9 cellular contexts compared by ENCODE assay signal in the genomic region with DNA sequence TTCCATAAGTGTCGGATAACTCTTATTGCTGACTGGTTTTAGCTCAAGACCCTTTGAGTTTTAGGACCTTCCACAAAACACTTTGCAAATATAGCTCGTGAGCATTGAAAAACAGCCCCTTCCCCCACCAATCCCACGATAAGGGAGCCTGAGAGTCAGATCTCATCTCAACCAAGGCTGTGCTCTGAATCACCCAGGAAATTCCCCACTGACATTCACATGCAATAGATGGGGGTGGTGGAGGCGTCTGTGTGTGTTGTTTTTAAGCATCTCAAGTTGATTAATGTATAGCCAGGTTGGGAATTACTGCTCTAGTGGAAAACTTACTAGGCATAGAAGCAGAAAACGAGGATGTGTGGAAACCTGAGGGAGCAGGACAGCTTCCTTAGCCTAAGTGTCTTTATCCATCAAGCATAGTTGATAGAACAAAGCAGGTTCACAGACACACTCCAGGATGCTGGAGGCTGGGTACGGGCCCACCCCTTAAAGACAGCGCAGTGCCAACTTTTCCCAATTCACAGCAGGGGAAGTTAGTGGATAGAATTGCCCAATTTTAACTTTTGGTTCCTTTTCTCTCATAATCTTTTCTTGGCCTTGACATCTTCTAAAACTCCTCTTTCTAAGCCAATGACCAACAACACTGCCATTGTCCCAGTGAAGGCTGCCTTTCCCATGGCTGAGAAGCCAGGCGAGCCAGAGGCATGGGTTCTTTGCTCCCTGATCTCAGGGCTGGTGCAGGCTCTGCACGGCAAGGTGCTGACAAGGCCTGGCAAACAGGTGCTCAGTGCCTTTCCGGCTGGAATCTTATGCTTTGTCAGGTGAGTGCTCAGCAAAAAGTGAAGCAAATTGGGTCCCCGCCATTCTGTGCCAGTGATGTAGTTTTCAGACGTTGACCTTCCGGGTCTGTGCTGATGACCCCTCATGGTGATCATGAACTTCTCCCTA.
DNase-seq lines count a peak whose midpoint lies in the region; ATAC-seq, FAIRE-seq and TF ChIP-seq lines count a peak whose summit lies in the region.
"Had no signal": no experiment of that assay in that cellular context is flagged by ENCODE, and none has a peak within 500 bp of the region (broad histone marks: within the 10 kb centered on the region; RNA-seq: fewer than 3 reads in every experiment).

No MANE protein-coding gene starts in this region.

- no peak overlapping the region for H3K4ac ChIP-seq in H1 (replicated peaks; ENCODE audit: insufficient read length, low read depth, low read length)

- peaks cover 13% of the 10 kb centered on the region; the same call in 1 of the 3 replicates for H3K4me1 ChIP-seq in A549
- peaks cover 0 to 6% (median 0%) of the 10 kb centered on the region in 4 experiments; a peak in 2 of 7 replicates for H3K4me1 ChIP-seq in H1 (replicated peaks in 1 of 4; ENCODE audit: control insufficient read depth in 3 of 4, insufficient read depth in 4 of 4, low read length in 3 of 4)
- H3K4me1 ChIP-seq in vagina, result no peaks in the 10 kb centered on the region

- POLR2A ChIA-PET in A549 (lab: Yijun Ruan, JAX), result no interaction called here
- POLR2A ChIA-PET in H1 (lab: Charles Lee; ENCODE audit: partially characterized antibody), result no interaction called here

- peaks cover 2% of the 10 kb centered on the region for H3K36me3 Mint-ChIP-seq in mesothelial cell of epicardium

- H3K9me3 Mint-ChIP-seq in mesothelial cell of epicardium, result peaks cover 14% of the 10 kb centered on the region

- H4K20me1 ChIP-seq in H1 (replicated peaks in 1 of 2; ENCODE audit: control insufficient read depth in 1 of 2, insufficient read depth in 2 of 2, low read length in 2 of 2), result no peaks in the 10 kb centered on the region

- H3K9me3 ChIP-seq in A549 (no peaks in the 10 kb centered on the region), H1 (ENCODE audit: insufficient read depth in 2 of 2, low read depth in 1 of 2, low read length in 1 of 2) (peaks cover 2 to 4% of the 10 kb centered on the region in 2 experiments; a peak in 1 of 4 replicates), vagina (peaks cover 8% of the 10 kb centered on the region)

- H3K36me3 ChIP-seq in H1 (ENCODE audit: control insufficient read depth in 2 of 4, insufficient read depth in 4 of 4, low read length in 3 of 4), result no peaks in the 10 kb centered on the region
- H3K36me3 ChIP-seq in vagina, result no peaks in the 10 kb centered on the region

- no peak overlapping the region for H2BK120ac ChIP-seq in H1 (replicated peaks; ENCODE audit: low read depth, low read length)

- H3K27ac ChIP-seq in A549, result peak overlapping the region in 1 of 2 experiments; percentile 67; a peak in 3 of 6 replicates
- no peak overlapping the region for H3K27ac ChIP-seq in H1 (ENCODE audit: low read depth, low read length)
- no peak overlapping the region for H3K27ac ChIP-seq in vagina

- no peak for TF ChIP-seq CTCF in A549 (IDR thresholded peaks at IDR 0.05)
- no peak for TF ChIP-seq CTCF in H1 (IDR thresholded peaks at IDR 0.05; ENCODE audit: control extremely low read depth in 1 of 3, insufficient read depth in 1 of 3, low read depth in 1 of 3, low read length in 3 of 3)
- TF ChIP-seq CTCF in mesothelial cell of epicardium (IDR thresholded peaks at IDR 0.05; ENCODE audit: unreplicated experiment), result no peak
- no peak for TF ChIP-seq CTCF in vagina (IDR thresholded peaks at IDR 0.05)

- H3K27ac Mint-ChIP-seq in mesothelial cell of epicardium, result no peak overlapping the region

- no peak overlapping the region for H2BK12ac ChIP-seq in H1 (ENCODE audit: low read depth, low read length)

- H3K9ac ChIP-seq in H1 (replicated peaks in 1 of 4; ENCODE audit: extremely low read depth in 1 of 4, low read depth in 3 of 4, low read length in 3 of 4), result no peak overlapping the region

- no peaks in the 10 kb centered on the region for H3K27me3 ChIP-seq in H1 (replicated peaks in 1 of 4; ENCODE audit: control insufficient read depth in 3 of 4, extremely low read depth in 1 of 4, insufficient read depth in 3 of 4, low read length in 3 of 4)
- H3K27me3 ChIP-seq in vagina, result no peaks in the 10 kb centered on the region

- H3K79me2 ChIP-seq in H1 (ENCODE audit: control insufficient read depth in 1 of 2, insufficient read depth in 2 of 2, low read length in 2 of 2), result no peaks in the 10 kb centered on the region

- WGBS in A549 (ENCODE audit: missing lambda C conversion rate), result 56% methylated on average over 13 of the region's 13 CpGs
- WGBS in H1 (ENCODE audit: extremely low coverage in 1 of 2, insufficient coverage in 1 of 2, insufficient read length in 1 of 2, insufficient replicate concordance in 2 of 2, low coverage in 1 of 2, low lambda C conversion rate in 2 of 2, missing lambda C conversion rate in 1 of 2), 2 experiments, result 89% methylated on average over 12 of the region's 13 CpGs; no CpG with 5 or more reads in 1 of the 2 experiments

- H2AK5ac ChIP-seq in H1 (ENCODE audit: low read depth, low read length), result no peak overlapping the region

- H3K14ac ChIP-seq in H1 (ENCODE audit: insufficient read length), result no peak overlapping the region

- intact Hi-C loops in vagina (cut with DNase I), result no loop called here

- no peak overlapping the region for H2BK20ac ChIP-seq in H1 (ENCODE audit: low read length)

- no peak overlapping the region for H2BK15ac ChIP-seq in H1 (ENCODE audit: low read length)

- no peak overlapping the region for H4K91ac ChIP-seq in H1 (replicated peaks; ENCODE audit: insufficient read length, low read length)

- H3K79me1 ChIP-seq in H1 (ENCODE audit: low read depth, low read length), result no peaks in the 10 kb centered on the region

- H4K8ac ChIP-seq in H1 (ENCODE audit: extremely low read depth, insufficient read depth, low read length), result peak overlapping the region; percentile 48; the same call in 1 of the 2 replicates

- H3K23ac ChIP-seq in H1 (ENCODE audit: insufficient read length), result no peak overlapping the region

- H4K5ac ChIP-seq in H1 (ENCODE audit: insufficient read length, low read depth, low read length), result no peak overlapping the region

- H3K18ac ChIP-seq in H1 (ENCODE audit: extremely low read depth, low read length), result no peak overlapping the region

- H3K4me3 Mint-ChIP-seq in mesothelial cell of epicardium, result no peak overlapping the region

- H3K56ac ChIP-seq in H1 (replicated peaks; ENCODE audit: insufficient read length, low read depth, low read length), result no peak overlapping the region

- no peak overlapping the region for H2AFZ ChIP-seq in H1 (ENCODE audit: low read length)

- H3K23me2 ChIP-seq in H1 (ENCODE audit: low read depth, low read length), result no peaks in the 10 kb centered on the region

- 0 out of 3 replicates have a peak overlapping the region, but pooled peaks have one; percentile 9 for H3K4me2 ChIP-seq in A549
- H3K4me2 ChIP-seq in H1 (ENCODE audit: insufficient read depth in 1 of 2, low read depth in 2 of 2, low read length in 2 of 2), result no peak overlapping the region

- no peak overlapping the region for H2BK5ac ChIP-seq in H1 (ENCODE audit: low read depth, low read length)

- FAIRE-seq in A549 (lab: Jason Lieb, UNC) (no peak), H1 (lab: Jason Lieb, UNC) (no peak)

- TF ChIP-seq RAD21 in A549 (conservative IDR thresholded peaks at IDR 0.05 in 1 of 2, IDR thresholded peaks at IDR 0.05 in 1 of 2) (no peak), H1 (IDR thresholded peaks at IDR 0.05 in 1 of 2, conservative IDR thresholded peaks at IDR 0.05 in 1 of 2; ENCODE audit: low read depth in 2 of 2, low read length in 2 of 2) (no peak)

- peak; percentile 71; a peak in 5 of 6 replicates for ATAC-seq in A549
- peak; percentile 73 for ATAC-seq in GM19351 (IDR thresholded peaks at IDR 0.05; ENCODE audit: unreplicated experiment)

- H3K27me3 Mint-ChIP-seq in mesothelial cell of epicardium (ENCODE audit: low read depth), result no peaks in the 10 kb centered on the region

- TF ChIP-seq POLR2A in A549 (IDR thresholded peaks at IDR 0.05; ENCODE audit: low read length) (no peak), H1 (IDR thresholded peaks at IDR 0.05; ENCODE audit: control extremely low read depth in 1 of 2, low read depth in 2 of 2, low read length in 2 of 2) (no peak), vagina (IDR thresholded peaks at IDR 0.05) (no peak)

- CTCF ChIA-PET in A549 (lab: Yijun Ruan, JAX) (interaction anchor here (0.8 to 3.2 kb wide), 5 partner anchors 8 to 272 kb away, joined by 3 to 19 read pairs (median 4); no protein-coding TSS in a partner anchor), H1 (lab: Charles Lee; ENCODE audit: partially characterized antibody) (interaction anchor here (0.9 to 3.1 kb wide), 3 partner anchors 9 to 146 kb away, joined by 3 to 21 read pairs (median 4); no protein-coding TSS in a partner anchor)

- no peak overlapping the region for H3K4me3 ChIP-seq in A549
- H3K4me3 ChIP-seq in H1 (ENCODE audit: extremely low read depth in 1 of 4, insufficient read depth in 2 of 4, low read depth in 3 of 4, low read length in 4 of 4), result no peak overlapping the region
- H3K4me3 ChIP-seq in vagina, result no peak overlapping the region

- peaks cover 9% of the 10 kb centered on the region for H3K4me1 Mint-ChIP-seq in mesothelial cell of epicardium

- no peak for TF ChIP-seq EP300 in A549 (IDR thresholded peaks at IDR 0.05)
- no peak for TF ChIP-seq EP300 in H1 (IDR thresholded peaks at IDR 0.05; ENCODE audit: borderline replicate concordance in 1 of 2, low read depth in 2 of 2, low read length in 2 of 2)

- DNase-seq in A549 (ENCODE audit: low read depth in 1 of 2, low spot score in 1 of 2) (peak; percentile 33 to 50), HK-2 (ENCODE audit: unreplicated experiment) (peak; percentile 79), H1 (ENCODE audit: low read depth in 1 of 2, low spot score in 2 of 2) (no peak), globus pallidus (ENCODE audit: low spot score) (no peak), mesothelial cell of epicardium (ENCODE audit: low spot score in 2 of 2, unreplicated experiment in 2 of 2) (no peak), vagina (ENCODE audit: extremely low spot score in 2 of 2) (no peak), hippocampal formation (lab: John Stamatoyannopoulos, UW) (no peak)
- DNase-seq: NCI-H510A treated with DMSO at 0.1 percent for 48 hours had no signal

TF ChIP-seq in A549, 52 proteins besides CTCF, POLR2A, EP300 and RAD21:
- no peak for TF ChIP-seq FOSL2 (IDR thresholded peaks at IDR 0.05)
- peak; percentile 33; the same call in 1 of the 2 replicates for TF ChIP-seq FOSL2 (CRISPR knock-in tag; IDR thresholded peaks at IDR 0.05)
- TF ChIP-seq ESRRA (IDR thresholded peaks at IDR 0.05; ENCODE audit: borderline replicate concordance, low read length), result no peak

TF ChIP-seq in H1, 55 proteins besides CTCF, POLR2A, EP300 and RAD21 (continues in another document):
- TF ChIP-seq RBBP5 (IDR thresholded peaks at IDR 0.05; ENCODE audit: borderline replicate concordance, low read depth, low read length) (no peak), E2F6 (IDR thresholded peaks at IDR 0.05) (no peak), NANOG (IDR thresholded peaks at IDR 0.05; ENCODE audit: insufficient read depth, low read depth, low read length, poor library complexity, severe bottlenecking) (no peak), JUND (IDR thresholded peaks at IDR 0.05; ENCODE audit: low read length) (no peak)

Comparison
In these comparisons a context has a peak if more than half of its experiments do, and no peak if none do; other contexts are left out.
1. DNase-seq: peak in A549 (2 of 2) and HK-2 (single experiment); none in H1 (0 of 2), globus pallidus (single experiment), mesothelial cell of epicardium (0 of 2), vagina (0 of 2) and hippocampal formation (0 of 2).